1 cellular context compared by ENCODE assay signal in genomic region chr6:111470991-111471390, GRCh38.
TF ChIP-seq lines count a peak whose summit lies in the region.

No MANE protein-coding gene starts in this region.

TF ChIP-seq in K562, 482 proteins besides CTCF, POLR2A, EP300 and RAD21 (continued from another document):
- TF ChIP-seq PBX2 (CRISPR knock-in tag; IDR thresholded peaks at IDR 0.05; ENCODE audit: low read depth), result no peak
- peak; percentile 26; the same call in 1 of the 2 replicates for TF ChIP-seq PBX2 (tag; conservative IDR thresholded peaks at IDR 0.05; ENCODE audit: low read depth)
- TF ChIP-seq FOXM1 (IDR thresholded peaks at IDR 0.05; ENCODE audit: low read depth), result no peak
- TF ChIP-seq FOXM1 (CRISPR knock-in tag; IDR thresholded peaks at IDR 0.05; ENCODE audit: low read depth), result no peak
